In the genomic region with DNA sequence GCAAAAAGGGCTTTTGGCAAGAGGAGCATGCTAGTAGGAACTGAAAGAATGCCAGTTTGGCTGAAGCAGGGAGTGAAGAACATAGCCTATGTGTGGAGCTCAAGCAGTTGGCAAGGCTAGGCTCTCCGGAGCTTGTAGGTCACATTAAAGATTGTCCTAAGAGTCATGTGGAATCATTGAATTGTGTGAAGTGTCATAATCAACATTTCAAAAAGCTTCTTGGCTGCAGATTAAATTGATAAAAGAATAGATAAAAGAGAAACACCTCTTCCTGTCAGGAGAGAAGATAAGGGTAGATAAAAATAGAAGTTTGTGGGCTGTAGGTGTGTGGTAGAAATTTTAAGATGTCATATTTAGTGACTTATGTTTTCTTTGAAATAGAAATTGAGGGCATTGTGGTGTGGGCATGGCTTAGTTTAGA, we compare ENCODE assay signal across 16 cellular contexts. TPM values are rescaled to one million over a fixed set of nuclear protein-coding genes. Genes with fewer than 3 reads are reported as not detected.
DNase-seq lines count a peak whose midpoint lies in the region; ATAC-seq and TF ChIP-seq lines count a peak whose summit lies in the region.
"Had no signal": no experiment of that assay in that cellular context is flagged by ENCODE, and none has a peak within 500 bp of the region (broad histone marks: within the 10 kb centered on the region; RNA-seq: fewer than 3 reads in every experiment).

No MANE protein-coding gene starts in this region.

- DNase-seq in activated T-cell treated with anti-CD3 and anti-CD28 coated beads, Interleukin-2, amount 50 U/mL, for 72 hours = no peak
- DNase-seq in activated T-cell treated with anti-CD3 and anti-CD28 coated beads, Interleukin-2, amount 50 U/mL, for 1 hour = no peak
- DNase-seq in MV-4-11 (lab: John Stamatoyannopoulos, UW) (peak; percentile 7), pons (ENCODE audit: low spot score) (peak; percentile 8), GM10248 (ENCODE audit: extremely low spot score) (no peak), cerebellar nuclear complex (lab: John Stamatoyannopoulos, UW) (no peak), NCI-H146 treated with DMSO at 0.1 percent for 48 hours (lab: John Stamatoyannopoulos, UW; ENCODE audit: unreplicated experiment) (no peak)
- peak; percentile 23 for DNase-seq in central memory CD4-positive, alpha-beta T cell
- DNase-seq: AML-193; DMS79; endodermal cell; glutamatergic neuron; NCI-H2029 treated with DMSO at 0.1 percent for 48 hours; NK-92 treated with Interleukin-12 subunit alpha and Interleukin-12 subunit beta, amount 100 ng/mL, for 24 hours; SJCRH30; transverse colon had no signal

- peak overlapping the region; percentile 79 for H3K27ac Mint-ChIP-seq in activated T-cell treated with anti-CD3 and anti-CD28 coated beads, Interleukin-2, amount 50 U/mL, for 72 hours

- peaks cover 0 to 2% of the 10 kb centered on the region in 2 donors for H3K36me3 Mint-ChIP-seq in activated T-cell treated with anti-CD3 and anti-CD28 coated beads, Interleukin-2, amount 50 U/mL, for 72 hours (ENCODE audit: insufficient read depth in 2 of 2)

- ATAC-seq in activated T-cell treated with anti-CD3 and anti-CD28 coated beads, Interleukin-2, amount 50 U/mL, for 72 hours (replicated peaks in 1 of 2) = no peak

- CTCF ChIA-PET in GM10248 (lab: Yijun Ruan, JAX) = interaction anchor here (1.6 to 2.7 kb wide), 2 partner anchors 15 to 24 kb away, joined by 3 to 10 read pairs; no protein-coding TSS in a partner anchor

- H3K4me3 Mint-ChIP-seq in activated T-cell treated with anti-CD3 and anti-CD28 coated beads, Interleukin-2, amount 50 U/mL, for 72 hours = no peak overlapping the region
- H3K4me3 Mint-ChIP-seq: endodermal cell had no signal

- H3K9me3 Mint-ChIP-seq in activated T-cell treated with anti-CD3 and anti-CD28 coated beads, Interleukin-2, amount 50 U/mL, for 72 hours = no peaks in the 10 kb centered on the region
- H3K9me3 Mint-ChIP-seq: endodermal cell had no signal

- no peak for TF ChIP-seq CTCF in GM10248 (IDR thresholded peaks at IDR 0.05; ENCODE audit: control extremely low read depth, extremely low read depth, low read depth, missing control alignments)

- H3K4me1 Mint-ChIP-seq in activated T-cell treated with anti-CD3 and anti-CD28 coated beads, Interleukin-2, amount 50 U/mL, for 72 hours (ENCODE audit: low read depth) = peaks cover 33% of the 10 kb centered on the region

- no peaks in the 10 kb centered on the region for H3K27me3 Mint-ChIP-seq in activated T-cell treated with anti-CD3 and anti-CD28 coated beads, Interleukin-2, amount 50 U/mL, for 72 hours (ENCODE audit: low read depth)

- POLR2A ChIA-PET in GM10248 (lab: Yijun Ruan, JAX) = no interaction called here

RNA-seq across cellular contexts. Expression of gene CPSF6, which starts 36.1 kb away (rescaled TPM):
- 10 to 100 TPM; 86.1 to 97.2 TPM for total RNA-seq in activated T-cell treated with anti-CD3 and anti-CD28 coated beads, Interleukin-2, amount 50 U/mL, for 72 hours

Comparison
In these comparisons a context has a peak if more than half of its experiments do, and no peak if none do; other contexts are left out.
1. DNase-seq: peak in MV-4-11 (single experiment), central memory CD4-positive, alpha-beta T cell (single experiment) and pons (single experiment); none in activated T-cell treated with anti-CD3 and anti-CD28 coated beads, Interleukin-2, amount 50 U/mL, for 72 hours (0 of 2), activated T-cell treated with anti-CD3 and anti-CD28 coated beads, Interleukin-2, amount 50 U/mL, for 1 hour (single experiment), GM10248 (single experiment), cerebellar nuclear complex (0 of 2) and NCI-H146 treated with DMSO at 0.1 percent for 48 hours (single experiment).